Comparison of ENCODE assay signal across 8 cellular contexts in genomic region chr12:57740656-57741412, GRCh38. TPM values are rescaled to one million over a fixed set of nuclear protein-coding genes. Genes with fewer than 3 reads are reported as not detected.
DNase-seq lines count a peak whose midpoint lies in the region; ATAC-seq and TF ChIP-seq lines count a peak whose summit lies in the region.

No MANE protein-coding gene starts in this region.

- H3K4me1 ChIP-seq in heart right ventricle (peaks cover 16 to 74% (median 39%) of the 10 kb centered on the region in 9 donors), left lung (peaks cover 13 to 65% of the 10 kb centered on the region in 2 donors)

- TF ChIP-seq CTCF in heart right ventricle (IDR thresholded peaks at IDR 0.05) (no peak), left lung (IDR thresholded peaks at IDR 0.05) (no peak)

- H3K27me3 ChIP-seq in heart right ventricle (peaks cover 13 to 54% (median 44%) of the 10 kb centered on the region in 7 donors), left lung (peaks cover 39 to 58% of the 10 kb centered on the region in 2 donors)

- H3K9me3 ChIP-seq in heart right ventricle (no peaks in the 10 kb centered on the region), left lung (no peaks in the 10 kb centered on the region)

- peak overlapping the region in 9 of 10 donors; percentile 31 to 86 (median 65) for H3K27ac ChIP-seq in heart right ventricle
- peak overlapping the region in 1 of 2 donors; percentile 81 for H3K27ac ChIP-seq in left lung

- intact Hi-C loops in heart right ventricle (cut with DNase I) = no loop called here
- intact Hi-C loops in left ventricle myocardium superior (cut with micrococcal nuclease) = no loop called here
- intact Hi-C loops in left lung (cut with DNase I) = no loop called here

- H3K4me3 Mint-ChIP-seq in immature natural killer cell = peak overlapping the region; percentile 86 to 96 (median 89)
- peak overlapping the region; percentile 95 for H3K4me3 Mint-ChIP-seq in stimulated activated naive CD8-positive, alpha-beta T cell treated with anti-CD3 and anti-CD28 coated beads, Interleukin-15, Interleukin-2, amounts not matched to agents 100 ng/mL and 50 ng/mL, for 24 hours

- no peak for DNase-seq in heart right ventricle
- no peak for DNase-seq in left ventricle myocardium superior
- peak; percentile 71 to 80 for DNase-seq in activated CD4-positive, alpha-beta T cell treated with anti-CD3 and anti-CD28 coated beads, Interleukin-2, amount 50 U/mL, for 48 hours
- DNase-seq in immature natural killer cell = peak; percentile 88
- DNase-seq in left lung = no peak
- DNase-seq in NCI-H446 (lab: John Stamatoyannopoulos, UW) = no peak

- ATAC-seq in heart right ventricle (no peak), left ventricle myocardium superior (no peak), HG03520 (IDR thresholded peaks at IDR 0.05; ENCODE audit: unreplicated experiment) (peak; percentile 31), left lung (no peak)

- H3K27me3 Mint-ChIP-seq in immature natural killer cell (ENCODE audit: low read depth in 3 of 3) = peaks cover 13 to 28% (median 27%) of the 10 kb centered on the region in 3 donors
- no peaks in the 10 kb centered on the region for H3K27me3 Mint-ChIP-seq in stimulated activated naive CD8-positive, alpha-beta T cell treated with anti-CD3 and anti-CD28 coated beads, Interleukin-15, Interleukin-2, amounts not matched to agents 100 ng/mL and 50 ng/mL, for 24 hours

- H3K36me3 Mint-ChIP-seq in immature natural killer cell = peaks cover 0 to 5% (median 0%) of the 10 kb centered on the region in 3 donors
- peaks cover 18% of the 10 kb centered on the region for H3K36me3 Mint-ChIP-seq in stimulated activated naive CD8-positive, alpha-beta T cell treated with anti-CD3 and anti-CD28 coated beads, Interleukin-15, Interleukin-2, amounts not matched to agents 100 ng/mL and 50 ng/mL, for 24 hours (ENCODE audit: low read depth)

- H3K9me3 Mint-ChIP-seq in immature natural killer cell = no peaks in the 10 kb centered on the region
- H3K9me3 Mint-ChIP-seq in stimulated activated naive CD8-positive, alpha-beta T cell treated with anti-CD3 and anti-CD28 coated beads, Interleukin-15, Interleukin-2, amounts not matched to agents 100 ng/mL and 50 ng/mL, for 24 hours = no peaks in the 10 kb centered on the region

- H3K36me3 ChIP-seq in heart right ventricle = peaks cover 0 to 9% (median 0%) of the 10 kb centered on the region in 9 donors
- H3K36me3 ChIP-seq in left lung = peaks cover 0 to 8% of the 10 kb centered on the region in 2 donors

- H3K4me3 ChIP-seq in heart right ventricle = peak overlapping the region in 6 of 10 donors; percentile 5 to 58 (median 20)
- peak overlapping the region in 1 of 2 donors; percentile 50 for H3K4me3 ChIP-seq in left lung

- peaks cover 63 to 68% of the 10 kb centered on the region in 2 donors for H3K4me1 Mint-ChIP-seq in immature natural killer cell
- H3K4me1 Mint-ChIP-seq in stimulated activated naive CD8-positive, alpha-beta T cell treated with anti-CD3 and anti-CD28 coated beads, Interleukin-15, Interleukin-2, amounts not matched to agents 100 ng/mL and 50 ng/mL, for 24 hours (ENCODE audit: low read depth) = peaks cover 63% of the 10 kb centered on the region

- peak overlapping the region; percentile 94 to 99 (median 98) for H3K27ac Mint-ChIP-seq in immature natural killer cell
- peak overlapping the region; percentile 92 for H3K27ac Mint-ChIP-seq in stimulated activated naive CD8-positive, alpha-beta T cell treated with anti-CD3 and anti-CD28 coated beads, Interleukin-15, Interleukin-2, amounts not matched to agents 100 ng/mL and 50 ng/mL, for 24 hours

- WGBS in heart right ventricle, 2 donors = 46 to 49% methylated on average over 5 of the region's 5 CpGs

RNA-seq across cellular contexts. Expression of gene AGAP2, which starts 2.3 kb away (rescaled TPM):
- total RNA-seq in heart right ventricle = 10 to 100 TPM in 2 of 10 donors, 1 to 10 TPM in 8; 3.4 to 13.1 (median 6.6) TPM
- polyA plus RNA-seq in heart right ventricle = 10 to 100 TPM in 1 of 2 donors, 1 to 10 TPM in 1; 5.3 to 17.3 TPM
- 7.5 TPM for total RNA-seq in left ventricle myocardium superior
- 10 to 100 TPM in 1 of 3 donors, 1 to 10 TPM in 2; 1.4 to 10.5 (median 3.2) TPM for polyA plus RNA-seq in immature natural killer cell
- 1 to 10 TPM; 1.9 to 5.8 TPM for total RNA-seq in left lung

RNA-seq across cellular contexts. Expression of gene TSPAN31, which starts 4.0 kb away (rescaled TPM):
- total RNA-seq in heart right ventricle (10 to 100 TPM; 21.1 to 37.4 (median 26.9) TPM), left ventricle myocardium superior (32.8 TPM), left lung (10 to 100 TPM; 33.5 to 40.0 TPM)
- polyA plus RNA-seq in heart right ventricle (10 to 100 TPM; 29.8 to 36.6 TPM), immature natural killer cell (100 to 1,000 TPM in 1 of 3 donors, 10 to 100 TPM in 2; 62.1 to 103 (median 72.6) TPM)

RNA-seq across cellular contexts. Expression of gene CDK4, which starts 11.3 kb away (rescaled TPM):
- total RNA-seq in heart right ventricle (10 to 100 TPM; 37.0 to 74.0 (median 52.0) TPM), left ventricle myocardium superior (42.1 TPM), left lung (100 to 1,000 TPM in 1 of 2 donors, 10 to 100 TPM in 1; 80.1 to 130 TPM)
- polyA plus RNA-seq in heart right ventricle (10 to 100 TPM; 21.7 to 61.7 TPM), immature natural killer cell (100 to 1,000 TPM in 1 of 3 donors, 10 to 100 TPM in 2; 68.7 to 133 (median 75.6) TPM)

RNA-seq across cellular contexts. Expression of gene MARCHF9, which starts 14.1 kb away (rescaled TPM):
- total RNA-seq in heart right ventricle = 10 to 100 TPM; 11.2 to 15.0 (median 13.3) TPM
- 10 to 100 TPM; 14.5 to 20.7 TPM for polyA plus RNA-seq in heart right ventricle
- total RNA-seq in left ventricle myocardium superior = 15.6 TPM
- 1 to 10 TPM; 1.7 to 4.4 (median 3.7) TPM for polyA plus RNA-seq in immature natural killer cell
- 10 to 100 TPM; 17.4 to 22.4 TPM for total RNA-seq in left lung

RNA-seq across cellular contexts. Expression of gene CYP27B1, which starts 26.0 kb away (rescaled TPM):
- total RNA-seq in heart right ventricle = under 1 TPM in 2 of 10 donors, not detected in 8; 0.81 to 0.95 TPM
- polyA plus RNA-seq in heart right ventricle = under 1 TPM in 1 of 2 donors, not detected in 1; 0.14 TPM
- total RNA-seq in left ventricle myocardium superior = not detected
- not detected for polyA plus RNA-seq in immature natural killer cell
- 1 to 10 TPM; 1.5 to 4.7 TPM for total RNA-seq in left lung

Comparison
In these comparisons a context has a peak if more than half of its experiments do, and no peak if none do; other contexts are left out.
1. DNase-seq: peak in activated CD4-positive, alpha-beta T cell treated with anti-CD3 and anti-CD28 coated beads, Interleukin-2, amount 50 U/mL, for 48 hours (2 of 2) and immature natural killer cell (3 of 3); none in heart right ventricle (0 of 2), left ventricle myocardium superior (single experiment), left lung (0 of 2) and NCI-H446 (0 of 2).